In genomic region chr16:46974352-46974751, GRCh38 we compare ENCODE assay signal across 8 cellular contexts. TPM values are rescaled to one million over a fixed set of nuclear protein-coding genes. Genes with fewer than 3 reads are reported as not detected.
DNase-seq lines count a peak whose midpoint lies in the region; ATAC-seq and TF ChIP-seq lines count a peak whose summit lies in the region.

No MANE protein-coding gene starts in this region.

- peaks cover 42% of the 10 kb centered on the region for H3K79me2 ChIP-seq in KMS-11 (ENCODE audit: insufficient read depth, low read depth)

- no peaks in the 10 kb centered on the region for H3K9me3 ChIP-seq in right cardiac atrium (ENCODE audit: control insufficient read depth, low read length)

- peaks cover 36% of the 10 kb centered on the region for H3K4me1 ChIP-seq in KMS-11 (ENCODE audit: low read depth, poor library complexity, severe bottlenecking)
- H3K4me1 ChIP-seq in right cardiac atrium (ENCODE audit: control insufficient read depth, insufficient read depth, low read length), result peaks cover 3% of the 10 kb centered on the region

- peaks cover 10 to 12% of the 10 kb centered on the region in 2 donors for H3K36me3 Mint-ChIP-seq in activated T-cell treated with anti-CD3 and anti-CD28 coated beads, Interleukin-2, amount 50 U/mL, for 72 hours (ENCODE audit: insufficient read depth in 2 of 2)
- H3K36me3 Mint-ChIP-seq in stimulated activated effector memory CD8-positive, alpha-beta T cell treated with anti-CD3 and anti-CD28 coated beads, Interleukin-12 subunit alpha, Interleukin-12 subunit beta, amount 100 ng/mL, for 72 hours, result peaks cover 36% of the 10 kb centered on the region

- peak overlapping the region; percentile 96 for H3K9ac ChIP-seq in KMS-11

- peak overlapping the region; percentile 58 for H2AFZ ChIP-seq in KMS-11 (ENCODE audit: low read depth)

- peak in 1 of 2 donors; percentile 10 for ATAC-seq in activated T-cell treated with anti-CD3 and anti-CD28 coated beads, Interleukin-2, amount 50 U/mL, for 72 hours (replicated peaks in 1 of 2)
- ATAC-seq in right cardiac atrium, result no peak
- peak; percentile 4 for ATAC-seq in stimulated activated effector memory CD8-positive, alpha-beta T cell treated with anti-CD3 and anti-CD28 coated beads, Interleukin-12 subunit alpha, Interleukin-12 subunit beta, amount 100 ng/mL, for 72 hours
- no peak for ATAC-seq in GM19023 (IDR thresholded peaks at IDR 0.05; ENCODE audit: unreplicated experiment)
- ATAC-seq in HG03521 (IDR thresholded peaks at IDR 0.05; ENCODE audit: unreplicated experiment), result no peak

- no peaks in the 10 kb centered on the region for H3K9me3 Mint-ChIP-seq in activated T-cell treated with anti-CD3 and anti-CD28 coated beads, Interleukin-2, amount 50 U/mL, for 72 hours
- H3K9me3 Mint-ChIP-seq in stimulated activated effector memory CD8-positive, alpha-beta T cell treated with anti-CD3 and anti-CD28 coated beads, Interleukin-12 subunit alpha, Interleukin-12 subunit beta, amount 100 ng/mL, for 72 hours, result no peaks in the 10 kb centered on the region

- H3K27ac Mint-ChIP-seq in activated T-cell treated with anti-CD3 and anti-CD28 coated beads, Interleukin-2, amount 50 U/mL, for 72 hours, result peak overlapping the region; percentile 98
- H3K27ac Mint-ChIP-seq in stimulated activated effector memory CD8-positive, alpha-beta T cell treated with anti-CD3 and anti-CD28 coated beads, Interleukin-12 subunit alpha, Interleukin-12 subunit beta, amount 100 ng/mL, for 72 hours, result peak overlapping the region; percentile 97

- intact Hi-C loops in right cardiac atrium (cut with DNase I), result no loop called here

- peak overlapping the region; percentile 83 for H3K4me2 ChIP-seq in KMS-11

- H3K27ac ChIP-seq in KMS-11 (peak overlapping the region; percentile 96), right cardiac atrium (ENCODE audit: low read length) (no peak overlapping the region)

- WGBS in right cardiac atrium, result 69% methylated on average over 6 of the region's 6 CpGs

- H3K4me1 Mint-ChIP-seq in activated T-cell treated with anti-CD3 and anti-CD28 coated beads, Interleukin-2, amount 50 U/mL, for 72 hours (ENCODE audit: low read depth), result peaks cover 64% of the 10 kb centered on the region
- peaks cover 51% of the 10 kb centered on the region for H3K4me1 Mint-ChIP-seq in stimulated activated effector memory CD8-positive, alpha-beta T cell treated with anti-CD3 and anti-CD28 coated beads, Interleukin-12 subunit alpha, Interleukin-12 subunit beta, amount 100 ng/mL, for 72 hours

- no peak; the same call in 1 of the 2 replicates for TF ChIP-seq CTCF in KMS-11 (conservative IDR thresholded peaks at IDR 0.05; ENCODE audit: low read depth, low read length)

- H4K20me1 ChIP-seq in KMS-11 (ENCODE audit: insufficient read depth), result peaks cover 9% of the 10 kb centered on the region; the same call in 1 of the 2 replicates

- DNase-seq in NOMO-1 treated with DMSO at 0.1 percent for 48 hours (lab: John Stamatoyannopoulos, UW; ENCODE audit: unreplicated experiment), result peak; percentile 17
- DNase-seq in NOMO-1 treated with dmso at 0.1 percent for 144 hours (lab: John Stamatoyannopoulos, UW; ENCODE audit: unreplicated experiment), result no peak
- DNase-seq in activated T-cell treated with anti-CD3 and anti-CD28 coated beads, Interleukin-2, amount 50 U/mL, for 72 hours, result peak; percentile 19 to 24
- no peak for DNase-seq in right cardiac atrium
- peak in 1 of 2 donors; percentile 57 for DNase-seq in stimulated activated effector memory CD8-positive, alpha-beta T cell treated with anti-CD3 and anti-CD28 coated beads, Interleukin-12 subunit alpha, Interleukin-12 subunit beta, amount 100 ng/mL, for 72 hours (ENCODE audit: low spot score in 2 of 2)

- peak overlapping the region; percentile 92 to 96 for H3K4me3 Mint-ChIP-seq in activated T-cell treated with anti-CD3 and anti-CD28 coated beads, Interleukin-2, amount 50 U/mL, for 72 hours
- peak overlapping the region; percentile 91 for H3K4me3 Mint-ChIP-seq in stimulated activated effector memory CD8-positive, alpha-beta T cell treated with anti-CD3 and anti-CD28 coated beads, Interleukin-12 subunit alpha, Interleukin-12 subunit beta, amount 100 ng/mL, for 72 hours

- H3K4me3 ChIP-seq in KMS-11 (IDR thresholded peaks at IDR 0.05; ENCODE audit: insufficient read depth, low read depth, low read length) (no peak overlapping the region), right cardiac atrium (ENCODE audit: low read length) (peak overlapping the region; percentile 91)

- H3K36me3 ChIP-seq in KMS-11 (ENCODE audit: insufficient read depth), result no peaks in the 10 kb centered on the region; the same call in 1 of the 2 replicates

- no peaks in the 10 kb centered on the region for H3K27me3 ChIP-seq in KMS-11 (ENCODE audit: insufficient read depth, low read depth)
- no peaks in the 10 kb centered on the region for H3K27me3 ChIP-seq in right cardiac atrium (ENCODE audit: control insufficient read depth, insufficient read depth)

- no peaks in the 10 kb centered on the region for H3K27me3 Mint-ChIP-seq in activated T-cell treated with anti-CD3 and anti-CD28 coated beads, Interleukin-2, amount 50 U/mL, for 72 hours (ENCODE audit: low read depth)

RNA-seq across cellular contexts. Expression of gene DNAJA2, which starts 0.9 kb away (rescaled TPM):
- 10 to 100 TPM; 65.2 to 65.4 TPM for total RNA-seq in activated T-cell treated with anti-CD3 and anti-CD28 coated beads, Interleukin-2, amount 50 U/mL, for 72 hours
- total RNA-seq in right cardiac atrium, result 10 to 100 TPM; 90.6 to 97.2 (median 93.2) TPM
- polyA plus RNA-seq in right cardiac atrium, result 74.9 TPM

Comparison
In these comparisons a context has a peak if more than half of its experiments do, and no peak if none do; other contexts are left out.
1. DNase-seq: peak in NOMO-1 treated with DMSO at 0.1 percent for 48 hours (single experiment) and activated T-cell treated with anti-CD3 and anti-CD28 coated beads, Interleukin-2, amount 50 U/mL, for 72 hours (2 of 2); none in NOMO-1 treated with dmso at 0.1 percent for 144 hours (single experiment) and right cardiac atrium (0 of 3).